Comparison of ENCODE assay signal across 8 cellular contexts in the genomic region with DNA sequence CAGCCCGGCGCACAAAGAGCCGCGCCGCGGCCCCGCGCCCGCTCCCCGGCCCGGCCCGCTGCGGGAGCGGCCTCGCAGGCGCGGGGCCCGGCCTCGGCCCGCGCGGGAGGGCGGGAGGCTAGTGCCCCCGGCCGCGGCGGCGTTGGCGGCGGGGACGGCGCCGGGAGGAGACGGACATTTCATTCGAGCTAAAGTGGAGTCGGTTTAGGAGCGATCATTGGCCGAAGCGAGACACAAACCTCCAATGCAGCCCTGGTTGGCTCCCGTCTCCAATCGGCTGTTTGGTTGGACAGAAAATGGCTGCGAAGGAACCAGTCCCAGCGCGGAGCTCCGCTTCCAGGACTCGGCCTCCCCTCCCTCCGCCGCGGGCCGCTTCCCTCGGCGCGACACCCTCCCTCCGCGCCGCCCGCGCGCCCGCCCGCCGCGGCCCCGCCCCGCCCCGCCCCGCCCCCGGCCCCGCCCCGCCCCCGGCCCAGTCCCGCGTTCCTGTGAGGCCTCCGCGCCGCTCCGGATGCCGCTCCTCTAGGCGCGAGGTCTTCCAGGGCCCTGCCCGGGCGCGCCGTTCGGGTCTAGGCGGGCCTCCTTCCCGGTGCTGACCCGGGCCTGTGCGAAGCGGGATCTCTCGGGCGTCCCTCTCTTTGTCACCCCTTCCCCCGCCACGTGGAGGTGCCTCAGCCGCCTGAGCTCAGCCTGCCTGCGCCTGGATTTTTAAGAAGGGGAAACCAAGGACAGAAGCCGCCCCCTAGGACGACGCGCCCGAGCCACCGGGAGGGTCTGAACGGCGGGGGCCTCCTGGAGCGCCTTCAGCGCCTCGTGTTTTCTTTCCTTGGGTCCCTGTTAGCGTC. TPM values are rescaled to one million over a fixed set of nuclear protein-coding genes. Genes with fewer than 3 reads are reported as not detected.
DNase-seq lines count a peak whose midpoint lies in the region; ATAC-seq and TF ChIP-seq lines count a peak whose summit lies in the region.

TSS of gene NFYB (minus strand) at position 309 of the 845 bp plus-strand sequence. CDS start 2,757 bp downstream, outside the sequence.

- H3K4me3 ChIP-seq in PC-3 (ENCODE audit: low read length) = peak within 1 kb of the TSS; percentile 98
- peak within 1 kb of the TSS; percentile 74 for H3K4me3 ChIP-seq in mucosa of stomach (ENCODE audit: low read length)

- H3F3A ChIP-seq in PC-3 (ENCODE audit: low read length, unreplicated experiment) = no peaks in the 10 kb centered on the region

- intact Hi-C loops in PC-3 (cut with micrococcal nuclease) = loop anchor here (5.0 kb wide), 1 partner anchor 149 kb away; no protein-coding TSS in a partner anchor

- peak within 1 kb of the TSS; percentile 68 for H2AFZ ChIP-seq in PC-3 (ENCODE audit: low read length)

- peak within 1 kb of the TSS; percentile 98 for H3K4me2 ChIP-seq in PC-3 (ENCODE audit: low read length)

- peak; percentile 98 for TF ChIP-seq EP300 in Ishikawa (IDR thresholded peaks at IDR 0.05; ENCODE audit: borderline replicate concordance)

- no peak for TF ChIP-seq RAD21 in Ishikawa (IDR thresholded peaks at IDR 0.05; ENCODE audit: low read depth)

- TSS peak; percentile 79 for BruUV-seq in PC-3 (replicated peaks; lab: Mats Ljungman, UMichigan)

- H3K9ac ChIP-seq in PC-3 (ENCODE audit: low read length) (peak within 1 kb of the TSS; percentile 86), mucosa of stomach (ENCODE audit: low read length) (peak within 1 kb of the TSS; percentile 81)

- ATAC-seq in GM21576 (IDR thresholded peaks at IDR 0.05; ENCODE audit: unreplicated experiment) = peak; percentile 87
- peak; percentile 95 for ATAC-seq in PC-3

- no peaks in the 10 kb centered on the region for H3K27me3 ChIP-seq in PC-3 (ENCODE audit: low read length)
- no peaks in the 10 kb centered on the region for H3K27me3 ChIP-seq in mucosa of stomach (ENCODE audit: control insufficient read depth, insufficient read depth, low read length)

- POLR2A ChIA-PET in PC-3 (lab: Charles Lee; ENCODE audit: unreplicated experiment) = interaction anchor here (0.5 to 1.1 kb wide), 12 partner anchors 17 to 1216 kb away, joined by 3 to 11 read pairs (median 4); partner anchors contain the start of gene TDG

- H3K36me3 ChIP-seq in PC-3 (ENCODE audit: low read depth, low read length) (peaks cover 3% of the 10 kb centered on the region; the same call in 1 of the 2 replicates), mucosa of stomach (ENCODE audit: control insufficient read depth, insufficient read depth, low read length) (no peaks in the 10 kb centered on the region)

- H3K9me3 ChIP-seq in PC-3 (ENCODE audit: low read length) (no peaks in the 10 kb centered on the region), mucosa of stomach (ENCODE audit: control insufficient read depth, low read length) (no peaks in the 10 kb centered on the region)

- no peak within 1 kb of the TSS for H3K27ac ChIP-seq in PC-3 (ENCODE audit: low read length)

- peak; percentile 94 for DNase-seq in DMS114 treated with DMSO at 0.1 percent for 48 hours (lab: John Stamatoyannopoulos, UW; ENCODE audit: unreplicated experiment)
- peak; percentile 99 for DNase-seq in PC-3
- peak; percentile 96 for DNase-seq in activated T-cell treated with anti-CD3 and anti-CD28 coated beads, Interleukin-2, amount 50 U/mL, for 1 hour
- DNase-seq in erythroblast (lab: John Stamatoyannopoulos, UW) = peak; percentile 96 to 97
- peak; percentile 74 to 86 for DNase-seq in stimulated activated CD8-positive, alpha-beta memory T cell treated with anti-CD3 and anti-CD28 coated beads, Interleukin-7, amount 100 ng/mL, for 1 hour (ENCODE audit: low read depth in 2 of 2)

- peak; percentile 73 for TF ChIP-seq POLR2A in erythroblast (IDR thresholded peaks at IDR 0.05; ENCODE audit: low read length)

- no peaks in the 10 kb centered on the region for H4K20me1 ChIP-seq in PC-3 (ENCODE audit: low read length)

- no peaks in the 10 kb centered on the region for H3K9me2 ChIP-seq in PC-3 (replicated peaks; ENCODE audit: low read length)

- peaks cover 32% of the 10 kb centered on the region for H3K79me2 ChIP-seq in PC-3 (ENCODE audit: low read length)

- CTCF ChIA-PET in PC-3 (lab: Charles Lee) = no interaction called here

- peaks cover 25% of the 10 kb centered on the region for H3K4me1 ChIP-seq in PC-3 (ENCODE audit: insufficient read depth, low read length)
- no peaks in the 10 kb centered on the region for H3K4me1 ChIP-seq in mucosa of stomach (ENCODE audit: control insufficient read depth, insufficient read depth, low read length)

- no peak for TF ChIP-seq CTCF in PC-3 (conservative IDR thresholded peaks at IDR 0.05; ENCODE audit: low read depth, low read length)

TF ChIP-seq in Ishikawa, 13 proteins besides CTCF, POLR2A, EP300 and RAD21:
- TF ChIP-seq TCF12 (IDR thresholded peaks at IDR 0.05; ENCODE audit: low read depth) (peak; percentile 43; the same call in 1 of the 2 replicates), FOXM1 (IDR thresholded peaks at IDR 0.05; ENCODE audit: borderline replicate concordance, low read depth) (no peak), CREB1 (IDR thresholded peaks at IDR 0.05; ENCODE audit: low read depth) (no peak), CEBPB (IDR thresholded peaks at IDR 0.05) (no peak), TAF1 (IDR thresholded peaks at IDR 0.05; ENCODE audit: low read depth) (peak; percentile 79), YY1 (IDR thresholded peaks at IDR 0.05; ENCODE audit: low read depth) (peak; percentile 83; the same call in 1 of the 2 replicates)
- TF ChIP-seq, protein P1, sequence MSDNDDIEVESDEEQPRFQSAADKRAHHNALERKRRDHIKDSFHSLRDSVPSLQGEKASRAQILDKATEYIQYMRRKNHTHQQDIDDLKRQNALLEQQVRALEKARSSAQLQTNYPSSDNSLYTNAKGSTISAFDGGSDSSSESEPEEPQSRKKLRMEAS (IDR thresholded peaks at IDR 0.05) = peak; percentile 98

RNA-seq across cellular contexts. Expression of gene NFYB, which starts in this region (rescaled TPM):
- total RNA-seq in PC-3 (2014; rRNA removed) = 20.6 and 21.7 TPM in 2 replicates
